ENCODE assay signal across 24 cellular contexts in genomic region chr12:32809846-32810245, GRCh38.
"Had no signal": no experiment of that assay in that cellular context is flagged by ENCODE, and none has a peak within 500 bp of the region (broad histone marks: within the 10 kb centered on the region; RNA-seq: fewer than 3 reads in every experiment).

No MANE protein-coding gene starts in this region.

- H3K27me3 ChIP-seq: adrenal gland, suprapubic skin, tibial nerve had no signal

- H3K27me3 Mint-ChIP-seq: activated B cell treated with CpG ODN at 0.5 μM for 24 hours, progenitor cell of endocrine pancreas had no signal

- H3K4me3 ChIP-seq: adrenal gland, suprapubic skin, tibial nerve had no signal

- H3K9me3 Mint-ChIP-seq: T-helper 2 cell treated with Interferon-gamma antibody and Interleukin-4, amounts not matched to agents 5 μg/mL and 100 μg/mL, for 36 hours had no signal

- H3K36me3 Mint-ChIP-seq: activated CD8-positive, alpha-beta memory T cell treated with anti-CD3 and anti-CD28 coated beads, Interleukin-2, amount 10 ng/mL, durations not matched to agents 7 days and 5 days; activated naive CD8-positive, alpha-beta T cell treated with anti-CD3 and anti-CD28 coated beads for 36 hours; natural killer cell treated with Interleukin-12 subunit alpha and Interleukin-12 subunit beta and Interleukin-15 and Interleukin-18, amount 100 ng/mL, for 72 hours; stimulated activated naive B cell treated with anti-CD40 and anti-IgM and Interleukin-4, amounts not matched to agents 10 μg/mL and 1 μg/mL and 100 μg/mL, for 72 hours had no signal

- H3K27ac ChIP-seq: adrenal gland, suprapubic skin, tibial nerve had no signal

- DNase-seq: activated B cell treated with CpG ODN at 0.5 μM for 24 hours; activated CD8-positive, alpha-beta memory T cell treated with anti-CD3 and anti-CD28 coated beads, Interleukin-2, amount 10 ng/mL, durations not matched to agents 7 days and 5 days; activated CD8-positive, alpha-beta T cell treated with anti-CD3 and anti-CD28 coated beads, Interleukin-2, amount 10 ng/mL, durations not matched to agents 7 days and 5 days; activated effector memory CD4-positive, alpha-beta T cell treated with anti-CD3 and anti-CD28 coated beads, Interleukin-2, amount 50 U/mL, for 16 hours; activated naive CD4-positive, alpha-beta T cell treated with anti-CD3 and anti-CD28 coated beads for 36 hours; activated naive CD8-positive, alpha-beta T cell treated with anti-CD3 and anti-CD28 coated beads for 36 hours; activated T-cell treated with anti-CD3 and anti-CD28 coated beads for 4 hours; adrenal gland; aorta; cortex of kidney; foreskin fibroblast; mammary epithelial cell; retina; stimulated activated CD4-positive, alpha-beta T cell treated with anti-CD3 and anti-CD28 coated beads, Interleukin-15, amount 100 ng/mL, for 24 hours; stimulated activated CD4-positive, alpha-beta T cell treated with anti-CD3 and anti-CD28 coated beads, Interleukin-2, amount 100 ng/mL, for 24 hours; stimulated activated naive B cell treated with anti-CD40 and anti-IgM and Interleukin-4, amounts not matched to agents 10 μg/mL and 1 μg/mL and 100 μg/mL, for 72 hours had no signal

- H3K9me3 ChIP-seq: adrenal gland, suprapubic skin, tibial nerve had no signal

- H3K4me1 Mint-ChIP-seq: activated B cell treated with CpG ODN at 0.5 μM for 24 hours; activated CD8-positive, alpha-beta memory T cell treated with anti-CD3 and anti-CD28 coated beads, Interleukin-2, amount 10 ng/mL, durations not matched to agents 7 days and 5 days; activated naive CD8-positive, alpha-beta T cell treated with anti-CD3 and anti-CD28 coated beads for 36 hours; brain; mesothelial cell of epicardium; stimulated activated naive B cell treated with anti-CD40 and anti-IgM and Interleukin-4, amounts not matched to agents 10 μg/mL and 1 μg/mL and 100 μg/mL, for 72 hours had no signal

- H3K27ac Mint-ChIP-seq: activated B cell treated with CpG ODN at 0.5 μM for 24 hours; activated CD8-positive, alpha-beta memory T cell treated with anti-CD3 and anti-CD28 coated beads, Interleukin-2, amount 10 ng/mL, durations not matched to agents 7 days and 5 days; activated CD8-positive, alpha-beta T cell treated with anti-CD3 and anti-CD28 coated beads, Interleukin-2, amount 10 ng/mL, durations not matched to agents 7 days and 5 days; activated naive CD4-positive, alpha-beta T cell treated with anti-CD3 and anti-CD28 coated beads for 36 hours; activated naive CD8-positive, alpha-beta T cell treated with anti-CD3 and anti-CD28 coated beads for 36 hours; brain; mesothelial cell of epicardium; natural killer cell treated with Interleukin-12 subunit alpha and Interleukin-12 subunit beta and Interleukin-15 and Interleukin-18, amount 100 ng/mL, for 72 hours; progenitor cell of endocrine pancreas; stimulated activated naive B cell treated with anti-CD40 and anti-IgM and Interleukin-4, amounts not matched to agents 10 μg/mL and 1 μg/mL and 100 μg/mL, for 72 hours; T-helper 2 cell treated with Interferon-gamma antibody and Interleukin-4, amounts not matched to agents 5 μg/mL and 100 μg/mL, for 36 hours had no signal

- H3K36me3 ChIP-seq: adrenal gland, suprapubic skin had no signal

- ATAC-seq: activated CD8-positive, alpha-beta memory T cell treated with anti-CD3 and anti-CD28 coated beads, Interleukin-2, amount 10 ng/mL, durations not matched to agents 7 days and 5 days; activated CD8-positive, alpha-beta T cell treated with anti-CD3 and anti-CD28 coated beads, Interleukin-2, amount 10 ng/mL, durations not matched to agents 7 days and 5 days; esophagus mucosa; natural killer cell treated with Interleukin-12 subunit alpha and Interleukin-12 subunit beta and Interleukin-15 and Interleukin-18, amount 100 ng/mL, for 72 hours; stimulated activated naive B cell treated with anti-CD40 and anti-IgM and Interleukin-4, amounts not matched to agents 10 μg/mL and 1 μg/mL and 100 μg/mL, for 72 hours had no signal

- H3K4me1 ChIP-seq: adrenal gland, suprapubic skin, tibial nerve had no signal

- H3K4me3 Mint-ChIP-seq: activated B cell treated with CpG ODN at 0.5 μM for 24 hours; activated CD8-positive, alpha-beta memory T cell treated with anti-CD3 and anti-CD28 coated beads, Interleukin-2, amount 10 ng/mL, durations not matched to agents 7 days and 5 days; activated CD8-positive, alpha-beta T cell treated with anti-CD3 and anti-CD28 coated beads, Interleukin-2, amount 10 ng/mL, durations not matched to agents 7 days and 5 days; activated naive CD4-positive, alpha-beta T cell treated with anti-CD3 and anti-CD28 coated beads for 36 hours; activated naive CD8-positive, alpha-beta T cell treated with anti-CD3 and anti-CD28 coated beads for 36 hours; brain; mesothelial cell of epicardium; natural killer cell treated with Interleukin-12 subunit alpha and Interleukin-12 subunit beta and Interleukin-15 and Interleukin-18, amount 100 ng/mL, for 72 hours; stimulated activated naive B cell treated with anti-CD40 and anti-IgM and Interleukin-4, amounts not matched to agents 10 μg/mL and 1 μg/mL and 100 μg/mL, for 72 hours; T-helper 2 cell treated with Interferon-gamma antibody and Interleukin-4, amounts not matched to agents 5 μg/mL and 100 μg/mL, for 36 hours had no signal
